Comparison of ENCODE assay signal across 8 cellular contexts in genomic region chr12:66409195-66409871, GRCh38.
DNase-seq lines count a peak whose midpoint lies in the region; ATAC-seq and TF ChIP-seq lines count a peak whose summit lies in the region.

No MANE protein-coding gene starts in this region.

- TF ChIP-seq CTCF in mucosa of descending colon (IDR thresholded peaks at IDR 0.05) = peak; percentile 22

- no peak for TF ChIP-seq EP300 in Ishikawa (IDR thresholded peaks at IDR 0.05; ENCODE audit: borderline replicate concordance)

- H3K4me3 ChIP-seq in mucosa of descending colon = no peak overlapping the region

- ATAC-seq in mucosa of descending colon (peak; percentile 52), GM21786 (IDR thresholded peaks at IDR 0.05; ENCODE audit: unreplicated experiment) (no peak), GM18519 (IDR thresholded peaks at IDR 0.05; ENCODE audit: low FRiP score, unreplicated experiment) (no peak)

- no peaks in the 10 kb centered on the region for H3K9me3 ChIP-seq in mucosa of descending colon

- no peaks in the 10 kb centered on the region for H3K4me1 ChIP-seq in mucosa of descending colon (ENCODE audit: low read depth)

- peak; percentile 90 for TF ChIP-seq RAD21 in Ishikawa (IDR thresholded peaks at IDR 0.05; ENCODE audit: low read depth)

- peak; percentile 33 for DNase-seq in activated gamma-delta T cell treated with Interleukin-2 at 50 U/mL for 16 hours
- no peak for DNase-seq in activated gamma-delta T cell (lab: John Stamatoyannopoulos, UW)
- DNase-seq in T follicular helper cell (ENCODE audit: low read depth) = peak; percentile 5
- DNase-seq in dermis blood vessel endothelial cell = peak; percentile 76
- peak in 1 of 3 donors; percentile 53 for DNase-seq in mucosa of descending colon

- H3K36me3 ChIP-seq in mucosa of descending colon (ENCODE audit: low read depth) = no peaks in the 10 kb centered on the region

- intact Hi-C loops in mucosa of descending colon (cut with DNase I, micrococcal nuclease) = loop anchor here in 1 of 2 donors (10.0 kb wide), 1 partner anchor 135 kb away; no protein-coding TSS in a partner anchor

TF ChIP-seq in Ishikawa, 13 proteins besides CTCF, POLR2A, EP300 and RAD21:
- TF ChIP-seq NFIC (IDR thresholded peaks at IDR 0.05) (no peak), ZBTB7A (IDR thresholded peaks at IDR 0.05; ENCODE audit: low read depth) (no peak), EGR1 (IDR thresholded peaks at IDR 0.05) (no peak), CREB1 (IDR thresholded peaks at IDR 0.05; ENCODE audit: low read depth) (no peak), MAX (IDR thresholded peaks at IDR 0.05) (no peak), REST (IDR thresholded peaks at IDR 0.05; ENCODE audit: low read depth) (no peak), TAF1 (IDR thresholded peaks at IDR 0.05; ENCODE audit: low read depth) (no peak), TEAD4 (IDR thresholded peaks at IDR 0.05) (no peak), FOXM1 (IDR thresholded peaks at IDR 0.05; ENCODE audit: borderline replicate concordance, low read depth) (no peak), CEBPB (IDR thresholded peaks at IDR 0.05) (no peak), YY1 (IDR thresholded peaks at IDR 0.05; ENCODE audit: low read depth) (no peak), TCF12 (IDR thresholded peaks at IDR 0.05; ENCODE audit: low read depth) (no peak)
TF ChIP-seq in Ishikawa: peak in this region for 0.
